ENCODE assay signal across 17 cellular contexts in genomic region chr15:59282515-59283337, GRCh38.
DNase-seq lines count a peak whose midpoint lies in the region; ATAC-seq, FAIRE-seq and TF ChIP-seq lines count a peak whose summit lies in the region.
"Had no signal": no experiment of that assay in that cellular context is flagged by ENCODE, and none has a peak within 500 bp of the region (broad histone marks: within the 10 kb centered on the region; RNA-seq: fewer than 3 reads in every experiment).

No MANE protein-coding gene starts in this region.

- H3K79me2 ChIP-seq in HCT116 (ENCODE audit: insufficient read depth, low read length): peaks cover 72% of the 10 kb centered on the region

- H3K9me2 ChIP-seq in HCT116 (ENCODE audit: insufficient read depth): no peaks in the 10 kb centered on the region

- POLR2A ChIA-PET in A549 (lab: Yijun Ruan, JAX): interaction anchor here (1.0 to 3.3 kb wide), 4 partner anchors 13 to 90 kb away, joined by 3 to 35 read pairs (median 14); partner anchors contain the start of gene MYO1E
- POLR2A ChIA-PET in HCT116 (lab: Charles Lee): interaction anchor here (1.4 kb wide), 1 partner anchor 35 kb away, joined by 3 read pairs; no protein-coding TSS in a partner anchor

- no peak for TF ChIP-seq EP300 in A549 (IDR thresholded peaks at IDR 0.05)

- H2AFZ ChIP-seq in HCT116 (ENCODE audit: low read depth, low read length, poor library complexity, severe bottlenecking): no peak overlapping the region

- H3K4me3 ChIP-seq in A549 (no peak overlapping the region), HCT116 (replicated peaks in 1 of 2; ENCODE audit: low read depth in 1 of 2, low read length in 2 of 2) (no peak overlapping the region), mucosa of rectum (ENCODE audit: low read length in 2 of 2) (peak overlapping the region in 1 of 2 donors; percentile 15)
- H3K4me3 ChIP-seq: HAP-1, MG63 had no signal

- WGBS in A549 (ENCODE audit: missing lambda C conversion rate): 73% methylated on average over 14 of the region's 14 CpGs

- H3K36me3 ChIP-seq in HCT116 (ENCODE audit: control insufficient read depth in 1 of 2, insufficient read depth in 2 of 2, low read length in 2 of 2): no peaks in the 10 kb centered on the region
- no peaks in the 10 kb centered on the region for H3K36me3 ChIP-seq in mucosa of rectum (ENCODE audit: control insufficient read depth in 2 of 2, insufficient read depth in 2 of 2, low read length in 2 of 2)
- H3K36me3 ChIP-seq: HAP-1, MG63 had no signal

- peak in 1 of 2 experiments; percentile 54 for DNase-seq in A549 (ENCODE audit: low read depth in 1 of 2, low spot score in 1 of 2)
- DNase-seq in HCT116 (ENCODE audit: low read depth, low spot score): no peak
- DNase-seq in chondrocyte (ENCODE audit: low spot score): no peak
- DNase-seq in T-helper 1 cell: no peak
- DNase-seq in activated T-cell treated with anti-CD3 and anti-CD28 coated beads, Interleukin-2, amount 50 U/mL, for 1 hour: no peak
- DNase-seq in CD14-positive monocyte (ENCODE audit: low spot score): no peak
- DNase-seq in NCI-H1694 (lab: John Stamatoyannopoulos, UW): no peak
- DNase-seq: activated CD4-positive, alpha-beta memory T cell treated with anti-CD3 and anti-CD28 coated beads for 36 hours; amygdala; MG63; NCI-H2029; NCI-H524; stimulated activated CD4-positive, alpha-beta T cell treated with anti-CD3 and anti-CD28 coated beads, Interleukin-15, amount 100 ng/mL, for 24 hours had no signal

- H3K4me1 Mint-ChIP-seq in chondrocyte (ENCODE audit: low read depth) (peaks cover 18% of the 10 kb centered on the region), CD14-positive monocyte (peaks cover 23% of the 10 kb centered on the region)

- FAIRE-seq in A549 (lab: Jason Lieb, UNC): no peak
- FAIRE-seq: TTC549 had no signal

- RAD21 ChIA-PET in HCT116 (lab: Charles Lee; ENCODE audit: low non-redundant PET in 1 of 2, low total read pairs in 2 of 2, uncharacterized antibody in 2 of 2, unreplicated experiment in 2 of 2): no interaction called here

- ATAC-seq in A549 (peak; percentile 2 to 11; a peak in 3 of 6 replicates), HCT116 (no peak)

- H3K36me3 Mint-ChIP-seq in chondrocyte (ENCODE audit: low read depth) (no peaks in the 10 kb centered on the region), CD14-positive monocyte (no peaks in the 10 kb centered on the region)
- H3K36me3 Mint-ChIP-seq: activated CD4-positive, alpha-beta memory T cell treated with anti-CD3 and anti-CD28 coated beads for 36 hours had no signal

- H3K27me3 ChIP-seq in HCT116 (ENCODE audit: insufficient read depth, low read length) (no peaks in the 10 kb centered on the region), mucosa of rectum (ENCODE audit: control insufficient read depth in 2 of 2, insufficient read depth in 2 of 2, low read length in 2 of 2) (no peaks in the 10 kb centered on the region)
- H3K27me3 ChIP-seq: MG63 had no signal

- peak overlapping the region; percentile 82 for H3K4me2 ChIP-seq in A549
- peak overlapping the region; percentile 81 for H3K4me2 ChIP-seq in HCT116 (ENCODE audit: low read length)

- H3K27ac Mint-ChIP-seq in chondrocyte (ENCODE audit: unreplicated experiment): peak overlapping the region; percentile 5
- H3K27ac Mint-ChIP-seq in CD14-positive monocyte: peak overlapping the region in 2 of 7 donors; percentile 57 to 70
- H3K27ac Mint-ChIP-seq: activated CD4-positive, alpha-beta memory T cell treated with anti-CD3 and anti-CD28 coated beads for 36 hours had no signal

- TF ChIP-seq RAD21 in A549 (conservative IDR thresholded peaks at IDR 0.05 in 1 of 2, IDR thresholded peaks at IDR 0.05 in 1 of 2) (no peak), HCT116 (IDR thresholded peaks at IDR 0.05; ENCODE audit: low read depth) (no peak)

- no peaks in the 10 kb centered on the region for H3K9me3 Mint-ChIP-seq in chondrocyte (ENCODE audit: low read depth)
- H3K9me3 Mint-ChIP-seq in CD14-positive monocyte: peaks cover 0 to 2% (median 0%) of the 10 kb centered on the region in 7 donors
- H3K9me3 Mint-ChIP-seq: activated CD4-positive, alpha-beta memory T cell treated with anti-CD3 and anti-CD28 coated beads for 36 hours; neural crest cell had no signal

- H3K27ac ChIP-seq in A549: peak overlapping the region; percentile 93
- H3K27ac ChIP-seq in HCT116 (ENCODE audit: low read depth, low read length): peak overlapping the region; percentile 68
- peak overlapping the region; percentile 84 to 91 for H3K27ac ChIP-seq in mucosa of rectum (ENCODE audit: low read depth in 2 of 2, low read length in 2 of 2)

- H3K27me3 Mint-ChIP-seq in chondrocyte (ENCODE audit: low read depth): no peaks in the 10 kb centered on the region
- no peaks in the 10 kb centered on the region for H3K27me3 Mint-ChIP-seq in CD14-positive monocyte (ENCODE audit: low read depth in 3 of 3)

- intact Hi-C loops in HCT116 (cut with micrococcal nuclease): no loop called here
- intact Hi-C loops in CD14-positive monocyte (cut with micrococcal nuclease): no loop called here

- peak overlapping the region; percentile 57 for H3K9ac ChIP-seq in HCT116 (ENCODE audit: low read length)
- H3K9ac ChIP-seq in mucosa of rectum (ENCODE audit: low read depth in 1 of 2, low read length in 2 of 2): peak overlapping the region; percentile 49 to 53

- H3K9me3 ChIP-seq in A549 (no peaks in the 10 kb centered on the region), HCT116 (ENCODE audit: control insufficient read depth in 1 of 2, insufficient read depth in 1 of 2, low read depth in 1 of 2, low read length in 2 of 2) (no peaks in the 10 kb centered on the region), mucosa of rectum (ENCODE audit: control insufficient read depth in 2 of 2, low read length in 2 of 2) (no peaks in the 10 kb centered on the region)
- H3K9me3 ChIP-seq: HAP-1, MG63 had no signal

- BruUV-seq in HCT116 (replicated peaks; lab: Mats Ljungman, UMichigan): no TSS peak

- H3K4me3 Mint-ChIP-seq in chondrocyte (ENCODE audit: unreplicated experiment): no peak overlapping the region
- no peak overlapping the region for H3K4me3 Mint-ChIP-seq in CD14-positive monocyte
- H3K4me3 Mint-ChIP-seq: activated CD4-positive, alpha-beta memory T cell treated with anti-CD3 and anti-CD28 coated beads for 36 hours; neural crest cell had no signal

- CTCF ChIA-PET in A549 (lab: Yijun Ruan, JAX): interaction anchor here (1.5 to 5.4 kb wide), 4 partner anchors 9 to 35 kb away, joined by 5 to 35 read pairs (median 8); no protein-coding TSS in a partner anchor
- CTCF ChIA-PET in HCT116 (lab: Charles Lee): no interaction called here

- peaks cover 94% of the 10 kb centered on the region for H3K4me1 ChIP-seq in A549
- H3K4me1 ChIP-seq in HCT116 (ENCODE audit: control insufficient read depth in 1 of 2, insufficient read depth in 2 of 2, low read length in 2 of 2): peaks cover 56 to 94% of the 10 kb centered on the region in 2 experiments
- H3K4me1 ChIP-seq in mucosa of rectum (ENCODE audit: control insufficient read depth in 2 of 2, insufficient read depth in 2 of 2, low read length in 2 of 2): peaks cover 30 to 49% of the 10 kb centered on the region in 2 donors
- H3K4me1 ChIP-seq: HAP-1 had no signal

- H4K20me1 ChIP-seq in HCT116 (ENCODE audit: insufficient read depth): no peaks in the 10 kb centered on the region

- TF ChIP-seq POLR2A in A549 (IDR thresholded peaks at IDR 0.05; ENCODE audit: low read length) (no peak), HCT116 (IDR thresholded peaks at IDR 0.05; ENCODE audit: borderline replicate concordance, extremely low read depth, insufficient read depth, insufficient read length) (no peak)

- TF ChIP-seq CTCF in A549 (IDR thresholded peaks at IDR 0.05) (no peak), HCT116 (IDR thresholded peaks at IDR 0.05 in 2 of 3, conservative IDR thresholded peaks at IDR 0.05 in 1 of 3; ENCODE audit: borderline replicate concordance in 1 of 3, insufficient read depth in 1 of 3, low read depth in 2 of 3, low read length in 2 of 3) (no peak), chondrocyte (IDR thresholded peaks at IDR 0.05) (no peak), CD14-positive monocyte (IDR thresholded peaks at IDR 0.05) (no peak)

TF ChIP-seq in A549, 52 proteins besides CTCF, POLR2A, EP300 and RAD21:
- TF ChIP-seq CHD2 (IDR thresholded peaks at IDR 0.05; ENCODE audit: low read length, partially characterized antibody) (peak; percentile 2), RNF2 (IDR thresholded peaks at IDR 0.05; ENCODE audit: borderline replicate concordance, low read depth) (no peak), EHF (CRISPR knock-in tag; IDR thresholded peaks at IDR 0.05) (no peak), CBX2 (IDR thresholded peaks at IDR 0.05; ENCODE audit: borderline replicate concordance, low read depth) (no peak)

TF ChIP-seq in HCT116, 20 proteins besides CTCF, POLR2A, EP300 and RAD21 (continues in another document):
- TF ChIP-seq POLR2AphosphoS5 (IDR thresholded peaks at IDR 0.05; ENCODE audit: low read depth, low read length) (no peak), EZH2phosphoT487 (IDR thresholded peaks at IDR 0.05; ENCODE audit: borderline replicate concordance) (no peak), MAX (IDR thresholded peaks at IDR 0.05) (no peak), CBX3 (IDR thresholded peaks at IDR 0.05; ENCODE audit: low read depth) (no peak), EGR1 (IDR thresholded peaks at IDR 0.05; ENCODE audit: low read depth) (no peak), ZFX (IDR thresholded peaks at IDR 0.05) (no peak), JUND (IDR thresholded peaks at IDR 0.05) (no peak), SIN3A (IDR thresholded peaks at IDR 0.05; ENCODE audit: low read depth) (no peak), SP1 (IDR thresholded peaks at IDR 0.05; ENCODE audit: low read depth) (no peak), ZBTB33 (IDR thresholded peaks at IDR 0.05; ENCODE audit: extremely low read depth, insufficient replicate concordance, low read length) (no peak), ELF1 (IDR thresholded peaks at IDR 0.05; ENCODE audit: borderline replicate concordance, low read depth) (no peak)
